20 cellular contexts compared by ENCODE assay signal in the genomic region with DNA sequence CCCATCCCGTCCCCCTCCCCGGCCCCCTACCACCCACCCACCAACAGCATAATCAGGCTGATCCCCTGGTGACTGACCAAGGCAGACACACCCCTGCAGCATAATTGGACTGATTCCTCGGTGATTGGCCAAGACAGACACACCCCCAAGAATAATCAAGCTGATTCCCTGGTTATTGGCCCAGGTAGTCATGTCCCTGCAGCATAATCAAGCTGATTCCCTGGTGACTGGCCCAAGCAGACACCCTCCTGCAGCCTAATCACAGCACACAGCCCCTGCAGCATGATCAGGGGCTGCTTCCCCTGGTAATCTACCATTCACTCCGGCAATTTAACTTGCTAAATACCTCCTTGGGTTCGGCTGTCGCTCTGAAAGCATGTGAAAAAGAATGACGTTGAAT. TPM values are rescaled to one million over a fixed set of nuclear protein-coding genes. Genes with fewer than 3 reads are reported as not detected.
DNase-seq lines count a peak whose midpoint lies in the region; ATAC-seq, FAIRE-seq and TF ChIP-seq lines count a peak whose summit lies in the region.
"Had no signal": no experiment of that assay in that cellular context is flagged by ENCODE, and none has a peak within 500 bp of the region (broad histone marks: within the 10 kb centered on the region; RNA-seq: fewer than 3 reads in every experiment).

No MANE protein-coding gene starts in this region.

- H3K36me3 Mint-ChIP-seq in H9 (ENCODE audit: insufficient read depth in 1 of 3, low read depth in 3 of 3): peaks cover 18 to 23% (median 21%) of the 10 kb centered on the region in 3 experiments
- H3K36me3 Mint-ChIP-seq in endodermal cell (ENCODE audit: low read depth): peaks cover 40% of the 10 kb centered on the region
- H3K36me3 Mint-ChIP-seq in T-helper 17 cell (ENCODE audit: low read depth): peaks cover 6% of the 10 kb centered on the region

- H3K4ac ChIP-seq in H9 (ENCODE audit: low read depth, low read length) (no peak overlapping the region), mesendoderm (ENCODE audit: low read depth, low read length) (peak overlapping the region; percentile 31)

- H2BK120ac ChIP-seq in H9 (ENCODE audit: low read depth, low read length, poor library complexity, severe bottlenecking) (no peak overlapping the region), mesendoderm (ENCODE audit: low read depth, low read length) (no peak overlapping the region)

- no peaks in the 10 kb centered on the region for H3K27me3 Mint-ChIP-seq in H9 (ENCODE audit: low read depth)
- no peaks in the 10 kb centered on the region for H3K27me3 Mint-ChIP-seq in endodermal cell (ENCODE audit: insufficient read depth)
- no peaks in the 10 kb centered on the region for H3K27me3 Mint-ChIP-seq in T-helper 17 cell
- H3K27me3 Mint-ChIP-seq: B cell, IgD-negative memory B cell had no signal

- H3T11ph ChIP-seq in H9 (ENCODE audit: low read length): no peak overlapping the region

- no peak overlapping the region for H3K18ac ChIP-seq in H9 (ENCODE audit: insufficient read length, low read depth, low read length)
- no peak overlapping the region for H3K18ac ChIP-seq in mesendoderm (ENCODE audit: low read length)

- no peak overlapping the region for H2BK5ac ChIP-seq in H9 (ENCODE audit: insufficient read length, low read length)
- no peak overlapping the region for H2BK5ac ChIP-seq in mesendoderm (ENCODE audit: low read length)

- H4K20me1 ChIP-seq in H9 (ENCODE audit: control insufficient read depth, insufficient read depth, insufficient read length): no peaks in the 10 kb centered on the region
- H4K20me1 ChIP-seq: BLaER1 treated with 17β-estradiol and CSF1 and Interleukin-3, amounts not matched to agents 10 nM and 100 nM had no signal

- H2AFZ ChIP-seq in H9 (ENCODE audit: low read length): no peak overlapping the region

- H3K56ac ChIP-seq in H9 (ENCODE audit: insufficient read length, low read depth, low read length) (no peak overlapping the region), mesendoderm (ENCODE audit: low read length) (no peak overlapping the region)

- no peak overlapping the region for H2BK12ac ChIP-seq in H9 (ENCODE audit: insufficient read length, low read depth, low read length)

- H2AK5ac ChIP-seq in H9 (ENCODE audit: insufficient read length, low read length) (no peak overlapping the region), mesendoderm (ENCODE audit: low read length) (no peak overlapping the region)

- ATAC-seq in T-helper 17 cell (no peak), HG02623 (IDR thresholded peaks at IDR 0.05; ENCODE audit: unreplicated experiment) (no peak)
- ATAC-seq: CD8-positive, alpha-beta T cell; HepG2 had no signal

- no peak for TF ChIP-seq CTCF in H9 (conservative IDR thresholded peaks at IDR 0.05)
- no peak for TF ChIP-seq CTCF in endodermal cell (conservative IDR thresholded peaks at IDR 0.05)
- TF ChIP-seq CTCF in kidney (IDR thresholded peaks at IDR 0.05; ENCODE audit: borderline replicate concordance, extremely low read depth, insufficient read depth): no peak

- no peak for FAIRE-seq in kidney (lab: Jason Lieb, UNC)
- FAIRE-seq: GM18507, HepG2, HTR-8/SVneo had no signal

- H3K27ac ChIP-seq in H9 (ENCODE audit: insufficient read length, low read depth, low read length) (no peak overlapping the region), endodermal cell (ENCODE audit: low read depth, low read length) (no peak overlapping the region), mesendoderm (ENCODE audit: low read depth, low read length) (no peak overlapping the region), kidney (ENCODE audit: low read depth in 2 of 2, low read length in 2 of 2) (no peak overlapping the region)
- H3K27ac ChIP-seq: BLaER1 treated with 17β-estradiol and CSF1 and Interleukin-3, amounts not matched to agents 10 nM and 100 nM had no signal

- H3K27me3 ChIP-seq in H9 (ENCODE audit: insufficient read depth, low read length): no peaks in the 10 kb centered on the region
- no peaks in the 10 kb centered on the region for H3K27me3 ChIP-seq in endodermal cell (ENCODE audit: control insufficient read depth, insufficient read depth, low read length, poor library complexity, severe bottlenecking)
- no peaks in the 10 kb centered on the region for H3K27me3 ChIP-seq in mesendoderm (ENCODE audit: insufficient read depth, low read length, poor library complexity)
- H3K27me3 ChIP-seq: BLaER1 treated with 17β-estradiol and CSF1 and Interleukin-3, amounts not matched to agents 10 nM and 100 nM had no signal

- H3K79me2 ChIP-seq in H9 (ENCODE audit: insufficient read depth, low read length): no peaks in the 10 kb centered on the region
- no peaks in the 10 kb centered on the region for H3K79me2 ChIP-seq in mesendoderm (ENCODE audit: control insufficient read depth, insufficient read depth, low read length)

- H4K5ac ChIP-seq in H9 (ENCODE audit: insufficient read length, low read depth, low read length) (no peak overlapping the region), mesendoderm (ENCODE audit: low read length) (no peak overlapping the region)

- H3K27ac Mint-ChIP-seq in H9 (peak overlapping the region; percentile 17 to 46 (median 39); a peak in 5 of 7 replicates), endodermal cell (peak overlapping the region; percentile 42), T-helper 17 cell (no peak overlapping the region)
- H3K27ac Mint-ChIP-seq: B cell; CD8-positive, alpha-beta T cell had no signal

- no peak overlapping the region for H2BK15ac ChIP-seq in H9 (ENCODE audit: low read depth, low read length)
- H2BK15ac ChIP-seq in mesendoderm (replicated peaks; ENCODE audit: low read depth): no peak overlapping the region

- no peak overlapping the region for H3K4me2 ChIP-seq in H9 (ENCODE audit: insufficient read depth, insufficient read length, low read length)
- H3K4me2 ChIP-seq in mesendoderm (ENCODE audit: low read length): no peak overlapping the region

- DNase-seq in ELF-1 (ENCODE audit: low read depth, low spot score) (peak; percentile 29), H9 (peak; percentile 39), endodermal cell (no peak), mesendoderm (peak; percentile 43), T-helper 17 cell (no peak), kidney (no peak)
- DNase-seq: Calu3; CD8-positive, alpha-beta T cell; DMS53; GDM1; GOT3; HCEC 1CT; KBM-7 had no signal

- H2BK20ac ChIP-seq in H9 (ENCODE audit: low read depth, low read length, poor library complexity, severe bottlenecking): no peak overlapping the region

- H3K4me1 ChIP-seq in H9 (ENCODE audit: insufficient read depth, low read length) (peaks cover 3% of the 10 kb centered on the region), endodermal cell (ENCODE audit: control insufficient read depth, insufficient read depth, low read length) (no peaks in the 10 kb centered on the region), mesendoderm (ENCODE audit: control insufficient read depth, low read depth, low read length) (no peaks in the 10 kb centered on the region), kidney (ENCODE audit: control insufficient read depth in 1 of 2, insufficient read depth in 1 of 2, low read depth in 1 of 2, low read length in 2 of 2) (no peaks in the 10 kb centered on the region)

- no peaks in the 10 kb centered on the region; a peak in 1 of 5 replicates for H3K9me3 Mint-ChIP-seq in H9
- no peaks in the 10 kb centered on the region for H3K9me3 Mint-ChIP-seq in endodermal cell
- H3K9me3 Mint-ChIP-seq: CD8-positive, alpha-beta T cell had no signal

- H3K36me3 ChIP-seq in endodermal cell (ENCODE audit: control insufficient read depth, insufficient read depth, low read length) (no peaks in the 10 kb centered on the region), mesendoderm (ENCODE audit: control insufficient read depth, insufficient read depth, low read length) (no peaks in the 10 kb centered on the region), kidney (ENCODE audit: control insufficient read depth in 1 of 2, insufficient read depth in 2 of 2, low read length in 2 of 2) (peaks cover 0 to 4% of the 10 kb centered on the region in 2 donors)

- no peaks in the 10 kb centered on the region for H3K79me1 ChIP-seq in H9 (ENCODE audit: insufficient read depth, low read depth, low read length, poor library complexity, severe bottlenecking)
- no peaks in the 10 kb centered on the region for H3K79me1 ChIP-seq in mesendoderm (ENCODE audit: low read length)

- no peak overlapping the region for H4K91ac ChIP-seq in H9 (ENCODE audit: insufficient read length, low read depth, low read length)

- no peak overlapping the region for H3K4me3 ChIP-seq in endodermal cell (ENCODE audit: low read length)
- H3K4me3 ChIP-seq in mesendoderm (ENCODE audit: low read length): no peak overlapping the region
- H3K4me3 ChIP-seq in kidney (ENCODE audit: low read length in 2 of 2): no peak overlapping the region
- H3K4me3 ChIP-seq: BLaER1 treated with 17β-estradiol and CSF1 and Interleukin-3, amounts not matched to agents 10 nM and 100 nM had no signal

- H3K4me3 Mint-ChIP-seq in H9: no peak overlapping the region; a peak in 1 of 5 replicates
- H3K4me3 Mint-ChIP-seq in endodermal cell: no peak overlapping the region
- no peak overlapping the region for H3K4me3 Mint-ChIP-seq in T-helper 17 cell
- H3K4me3 Mint-ChIP-seq: B cell; CD8-positive, alpha-beta T cell; IgD-negative memory B cell had no signal

- H4K8ac ChIP-seq in H9 (replicated peaks; ENCODE audit: insufficient read length, low read depth, low read length) (no peak overlapping the region), mesendoderm (ENCODE audit: low read depth, low read length) (no peak overlapping the region)

- H3K14ac ChIP-seq in H9 (ENCODE audit: insufficient read depth, low read length): no peak overlapping the region

- no CpG with 5 or more reads among the region's 7 CpGs for WGBS in H9 (ENCODE audit: extremely low coverage, insufficient read length, low lambda C conversion rate)
- WGBS in endodermal cell (ENCODE audit: insufficient coverage in 1 of 2, insufficient read length in 1 of 2), 2 experiments: 80% methylated on average over 5 of the region's 7 CpGs; no CpG with 5 or more reads in 1 of the 2 experiments
- no CpG with 5 or more reads among the region's 7 CpGs for WGBS in mesendoderm (ENCODE audit: extremely low coverage, insufficient coverage, low lambda C conversion rate)

- H3K23me2 ChIP-seq in H9 (ENCODE audit: insufficient read length, low read depth, low read length, poor library complexity, severe bottlenecking): no peaks in the 10 kb centered on the region

- H3K9ac ChIP-seq in H9 (ENCODE audit: extremely low read depth, insufficient read length, low read length): no peak overlapping the region
- H3K9ac ChIP-seq in endodermal cell (ENCODE audit: extremely low read depth, low read length, poor library complexity, severe bottlenecking): no peak overlapping the region
- no peak overlapping the region for H3K9ac ChIP-seq in mesendoderm (ENCODE audit: low read length)
- no peak overlapping the region for H3K9ac ChIP-seq in kidney (ENCODE audit: low read length in 2 of 2)
- H3K9ac ChIP-seq: BLaER1 treated with 17β-estradiol and CSF1 and Interleukin-3, amounts not matched to agents 10 nM and 100 nM had no signal

- peaks cover 21% of the 10 kb centered on the region in 2 experiments for H3K4me1 Mint-ChIP-seq in H9
- peaks cover 6% of the 10 kb centered on the region for H3K4me1 Mint-ChIP-seq in endodermal cell
- peaks cover 5% of the 10 kb centered on the region for H3K4me1 Mint-ChIP-seq in T-helper 17 cell

- H3K9me3 ChIP-seq in H9 (ENCODE audit: control insufficient read depth, low read depth, low read length) (no peaks in the 10 kb centered on the region), endodermal cell (ENCODE audit: control insufficient read depth, low read length) (peaks cover 3% of the 10 kb centered on the region), T-helper 17 cell (ENCODE audit: control insufficient read depth, low read length, poor library complexity, severe bottlenecking) (no peaks in the 10 kb centered on the region), kidney (ENCODE audit: control insufficient read depth in 1 of 2, low read length in 2 of 2) (no peaks in the 10 kb centered on the region)

- intact Hi-C loops in kidney (cut with DNase I): no loop called here

- no peak overlapping the region for H3K23ac ChIP-seq in H9 (ENCODE audit: insufficient read length, low read depth, low read length)
- no peak overlapping the region for H3K23ac ChIP-seq in mesendoderm (ENCODE audit: low read length)

RNA-seq across cellular contexts. Expression of a gene that starts 47.5 kb away (rescaled TPM):
- total RNA-seq in H9 (2021): 3.6 and 3.8 TPM in 2 replicates
- 1 to 10 TPM; 2.1 to 6.6 TPM for total RNA-seq in endodermal cell
- 1.4 TPM for polyA plus RNA-seq in endodermal cell (2013, experiment 1 of 2)
- polyA plus RNA-seq in endodermal cell (2013, experiment 2 of 2): 1.7 TPM
- 2.1 TPM for polyA plus RNA-seq in mesendoderm (2013, experiment 1 of 2)
- polyA plus RNA-seq in mesendoderm (2013, experiment 2 of 2): 2.1 TPM
- total RNA-seq in T-helper 17 cell: 1 to 10 TPM; 1.1 to 1.2 TPM
- 13.4 TPM for total RNA-seq in kidney
- 2.7 TPM for polyA plus RNA-seq in kidney (ENCODE audit: insufficient read depth, low read depth, low replicate concordance)

RNA-seq across cellular contexts. Expression of a gene that starts 47.9 kb away (rescaled TPM):
- total RNA-seq in H9 (2021): 46.3 and 47.3 TPM in 2 replicates
- 10 to 100 TPM; 19.4 to 37.2 TPM for total RNA-seq in endodermal cell
- 22.9 TPM for polyA plus RNA-seq in endodermal cell (2013, experiment 1 of 2)
- polyA plus RNA-seq in endodermal cell (2013, experiment 2 of 2): 21.0 TPM
- polyA plus RNA-seq in mesendoderm (2013, experiment 1 of 2): 19.0 TPM
- 18.3 TPM for polyA plus RNA-seq in mesendoderm (2013, experiment 2 of 2)
- 1 to 10 TPM; 7.4 to 8.4 TPM for total RNA-seq in T-helper 17 cell
- 31.0 TPM for total RNA-seq in kidney
- 17.4 TPM for polyA plus RNA-seq in kidney (ENCODE audit: insufficient read depth, low read depth, low replicate concordance)

Comparison
In these comparisons a context has a peak if more than half of its experiments do, and no peak if none do; other contexts are left out.
1. DNase-seq: peak in ELF-1 (single experiment), H9 (single experiment) and mesendoderm (single experiment); none in endodermal cell (single experiment), T-helper 17 cell (0 of 3) and kidney (single experiment).